Comparison of ENCODE assay signal across 19 cellular contexts in the genomic region with DNA sequence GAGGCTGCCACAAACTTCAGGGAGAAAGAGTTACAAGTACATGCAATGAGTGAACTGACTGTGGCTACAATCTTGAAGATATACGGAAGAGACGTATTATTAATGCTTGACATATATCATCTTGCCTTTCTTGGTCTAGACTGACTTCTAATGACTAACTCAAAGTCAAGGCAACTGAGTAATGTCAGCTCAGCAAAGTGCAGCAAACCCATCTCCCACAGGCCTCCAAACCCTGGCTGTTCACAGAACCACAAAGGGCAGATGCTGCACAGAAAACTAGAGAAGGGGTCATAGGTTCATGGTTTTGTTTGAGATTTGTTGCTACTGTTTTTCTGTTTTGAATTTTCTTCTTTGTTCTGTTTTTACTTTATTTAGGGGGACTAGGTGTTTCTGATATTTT. TPM values are rescaled to one million over a fixed set of nuclear protein-coding genes. Genes with fewer than 3 reads are reported as not detected.
A peak's percentile ranks its signal among the peaks of the same experiment; 100 is the strongest.
DNase-seq lines count a peak whose midpoint lies in the region; ATAC-seq, FAIRE-seq and TF ChIP-seq lines count a peak whose summit lies in the region.
"Had no signal": no experiment of that assay in that cellular context is flagged by ENCODE, and none has a peak within 500 bp of the region (broad histone marks: within the 10 kb centered on the region; RNA-seq: fewer than 3 reads in every experiment).

No MANE protein-coding gene starts in this region.

- ATAC-seq in right cardiac atrium = no peak
- ATAC-seq: gastrocnemius medialis had no signal

- DNase-seq in activated naive CD4-positive, alpha-beta T cell treated with anti-CD3 and anti-CD28 coated beads for 36 hours = no peak
- DNase-seq in activated naive CD4-positive, alpha-beta T cell treated with Interleukin-2 at 50 U/mL for 16 hours = no peak
- DNase-seq in RCC 7860 (ENCODE audit: low spot score) (peak; percentile 63), amniotic epithelial cell (ENCODE audit: low read depth) (peak; percentile 51), prostate gland (ENCODE audit: low spot score) (no peak), germinal center (ENCODE audit: low spot score) (no peak), right cardiac atrium (no peak)
- DNase-seq: DMS 273 treated with DMSO at 0.1 percent for 48 hours; gastrocnemius medialis; MG63; NCI-H187; NK-92 treated with Interleukin-12 subunit alpha and Interleukin-12 subunit beta, amount 100 ng/mL, for 24 hours; occipital lobe; Right ventricle myocardium superior; sigmoid colon; stimulated activated CD4-positive, alpha-beta T cell treated with anti-CD3 and anti-CD28 coated beads, Interleukin-1b, Interleukin-23, amount 100 ng/mL, for 48 hours; substantia nigra had no signal

- intact Hi-C loops in activated naive CD4-positive, alpha-beta T cell treated with anti-CD3 and anti-CD28 coated beads for 36 hours (cut with micrococcal nuclease) = loop anchor here (1.0 to 2.0 kb wide), 2 partner anchors 27 to 48 kb away; no protein-coding TSS in a partner anchor
- intact Hi-C loops in prostate gland (cut with DNase I) (no loop called here), right cardiac atrium (cut with DNase I) (no loop called here)

- peak overlapping the region; percentile 88 for H3K27ac Mint-ChIP-seq in activated naive CD4-positive, alpha-beta T cell treated with anti-CD3 and anti-CD28 coated beads for 36 hours
- H3K27ac Mint-ChIP-seq in stimulated activated naive CD8-positive, alpha-beta T cell treated with anti-CD3 and anti-CD28 coated beads, Interleukin-15, Interleukin-2, amounts not matched to agents 100 ng/mL and 50 ng/mL, for 24 hours = peak overlapping the region; percentile 83
- H3K27ac Mint-ChIP-seq: brain had no signal

- WGBS in prostate gland = 88% methylated on average over 2 of the region's 2 CpGs
- WGBS in right cardiac atrium = 72% methylated on average over 2 of the region's 2 CpGs

- peaks cover 89% of the 10 kb centered on the region for H3K4me1 Mint-ChIP-seq in activated naive CD4-positive, alpha-beta T cell treated with anti-CD3 and anti-CD28 coated beads for 36 hours (ENCODE audit: low read depth)
- peaks cover 82% of the 10 kb centered on the region for H3K4me1 Mint-ChIP-seq in stimulated activated naive CD8-positive, alpha-beta T cell treated with anti-CD3 and anti-CD28 coated beads, Interleukin-15, Interleukin-2, amounts not matched to agents 100 ng/mL and 50 ng/mL, for 24 hours (ENCODE audit: low read depth)
- H3K4me1 Mint-ChIP-seq: brain had no signal

- H3K9me3 Mint-ChIP-seq in activated naive CD4-positive, alpha-beta T cell treated with anti-CD3 and anti-CD28 coated beads for 36 hours = no peaks in the 10 kb centered on the region
- peaks cover 4% of the 10 kb centered on the region for H3K9me3 Mint-ChIP-seq in stimulated activated naive CD8-positive, alpha-beta T cell treated with anti-CD3 and anti-CD28 coated beads, Interleukin-15, Interleukin-2, amounts not matched to agents 100 ng/mL and 50 ng/mL, for 24 hours
- H3K9me3 Mint-ChIP-seq: brain had no signal

- H3K27me3 ChIP-seq in prostate gland (replicated peaks; ENCODE audit: insufficient read depth) (no peaks in the 10 kb centered on the region), right cardiac atrium (ENCODE audit: control insufficient read depth, insufficient read depth) (no peaks in the 10 kb centered on the region)
- H3K27me3 ChIP-seq: gastrocnemius medialis, MG63, sigmoid colon had no signal

- H3K36me3 ChIP-seq in prostate gland = no peaks in the 10 kb centered on the region
- H3K36me3 ChIP-seq: gastrocnemius medialis, MG63, sigmoid colon had no signal

- TF ChIP-seq CTCF in prostate gland (IDR thresholded peaks at IDR 0.05) = no peak

- H3K9me3 ChIP-seq in prostate gland (no peaks in the 10 kb centered on the region), right cardiac atrium (ENCODE audit: control insufficient read depth, low read length) (no peaks in the 10 kb centered on the region)
- H3K9me3 ChIP-seq: gastrocnemius medialis, MG63, sigmoid colon had no signal

- no peaks in the 10 kb centered on the region for H3K27me3 Mint-ChIP-seq in activated naive CD4-positive, alpha-beta T cell treated with anti-CD3 and anti-CD28 coated beads for 36 hours (ENCODE audit: low read depth)
- no peaks in the 10 kb centered on the region for H3K27me3 Mint-ChIP-seq in stimulated activated naive CD8-positive, alpha-beta T cell treated with anti-CD3 and anti-CD28 coated beads, Interleukin-15, Interleukin-2, amounts not matched to agents 100 ng/mL and 50 ng/mL, for 24 hours

- no peak for TF ChIP-seq POLR2A in prostate gland (IDR thresholded peaks at IDR 0.05)

- no peak overlapping the region for H3K4me3 ChIP-seq in prostate gland
- H3K4me3 ChIP-seq in right cardiac atrium (ENCODE audit: low read length) = no peak overlapping the region
- H3K4me3 ChIP-seq: gastrocnemius medialis, MG63, sigmoid colon had no signal

- peak; percentile 78 for FAIRE-seq in RCC 7860 (lab: Jason Lieb, UNC)

- no peaks in the 10 kb centered on the region for H3K4me1 ChIP-seq in prostate gland (replicated peaks)
- H3K4me1 ChIP-seq in right cardiac atrium (ENCODE audit: control insufficient read depth, insufficient read depth, low read length) = no peaks in the 10 kb centered on the region
- H3K4me1 ChIP-seq: gastrocnemius medialis, sigmoid colon had no signal

- peaks cover 63% of the 10 kb centered on the region for H3K36me3 Mint-ChIP-seq in activated naive CD4-positive, alpha-beta T cell treated with anti-CD3 and anti-CD28 coated beads for 36 hours (ENCODE audit: low read depth)
- peaks cover 81% of the 10 kb centered on the region for H3K36me3 Mint-ChIP-seq in stimulated activated naive CD8-positive, alpha-beta T cell treated with anti-CD3 and anti-CD28 coated beads, Interleukin-15, Interleukin-2, amounts not matched to agents 100 ng/mL and 50 ng/mL, for 24 hours (ENCODE audit: low read depth)
- H3K36me3 Mint-ChIP-seq: brain had no signal

- H3K4me3 Mint-ChIP-seq in activated naive CD4-positive, alpha-beta T cell treated with anti-CD3 and anti-CD28 coated beads for 36 hours = no peak overlapping the region
- peak overlapping the region; percentile 19 for H3K4me3 Mint-ChIP-seq in stimulated activated naive CD8-positive, alpha-beta T cell treated with anti-CD3 and anti-CD28 coated beads, Interleukin-15, Interleukin-2, amounts not matched to agents 100 ng/mL and 50 ng/mL, for 24 hours
- H3K4me3 Mint-ChIP-seq: brain had no signal

- H3K27ac ChIP-seq in prostate gland (no peak overlapping the region), right cardiac atrium (ENCODE audit: low read length) (no peak overlapping the region)
- H3K27ac ChIP-seq: gastrocnemius medialis, sigmoid colon had no signal

- CTCF ChIA-PET in activated naive CD4-positive, alpha-beta T cell treated with anti-CD3 and anti-CD28 coated beads for 36 hours (lab: Charles Lee) = no interaction called here

RNA-seq across cellular contexts. Expression of gene IL7R, which starts 21.0 kb away (rescaled TPM):
- total RNA-seq in activated naive CD4-positive, alpha-beta T cell treated with anti-CD3 and anti-CD28 coated beads for 36 hours = 100 to 1,000 TPM; 144 to 147 TPM
- total RNA-seq in prostate gland (10 to 100 TPM in 1 of 2 donors, 1 to 10 TPM in 1; 7.8 to 13.5 TPM), right cardiac atrium (1 to 10 TPM in 3 of 4 donors, under 1 TPM in 1; 0.34 to 3.6 (median 1.8) TPM)
- 0.68 TPM for polyA plus RNA-seq in right cardiac atrium

Comparison
In these comparisons a context has a peak if more than half of its experiments do, and no peak if none do; other contexts are left out.
1. DNase-seq: peak in RCC 7860 (single experiment) and amniotic epithelial cell (single experiment); none in activated naive CD4-positive, alpha-beta T cell treated with anti-CD3 and anti-CD28 coated beads for 36 hours (single experiment), activated naive CD4-positive, alpha-beta T cell treated with Interleukin-2 at 50 U/mL for 16 hours (single experiment), prostate gland (single experiment), germinal center (single experiment) and right cardiac atrium (0 of 3).
2. RNA of gene IL7R, which starts 21.0 kb away (total RNA-seq): 144 to 147 TPM in activated naive CD4-positive, alpha-beta T cell treated with anti-CD3 and anti-CD28 coated beads for 36 hours; 7.8 to 13.5 TPM in prostate gland and 0.34 to 3.6 TPM in right cardiac atrium; every median in the first group is over 4 times any median in the second.